ENCODE assay signal across 19 cellular contexts in the genomic region with DNA sequence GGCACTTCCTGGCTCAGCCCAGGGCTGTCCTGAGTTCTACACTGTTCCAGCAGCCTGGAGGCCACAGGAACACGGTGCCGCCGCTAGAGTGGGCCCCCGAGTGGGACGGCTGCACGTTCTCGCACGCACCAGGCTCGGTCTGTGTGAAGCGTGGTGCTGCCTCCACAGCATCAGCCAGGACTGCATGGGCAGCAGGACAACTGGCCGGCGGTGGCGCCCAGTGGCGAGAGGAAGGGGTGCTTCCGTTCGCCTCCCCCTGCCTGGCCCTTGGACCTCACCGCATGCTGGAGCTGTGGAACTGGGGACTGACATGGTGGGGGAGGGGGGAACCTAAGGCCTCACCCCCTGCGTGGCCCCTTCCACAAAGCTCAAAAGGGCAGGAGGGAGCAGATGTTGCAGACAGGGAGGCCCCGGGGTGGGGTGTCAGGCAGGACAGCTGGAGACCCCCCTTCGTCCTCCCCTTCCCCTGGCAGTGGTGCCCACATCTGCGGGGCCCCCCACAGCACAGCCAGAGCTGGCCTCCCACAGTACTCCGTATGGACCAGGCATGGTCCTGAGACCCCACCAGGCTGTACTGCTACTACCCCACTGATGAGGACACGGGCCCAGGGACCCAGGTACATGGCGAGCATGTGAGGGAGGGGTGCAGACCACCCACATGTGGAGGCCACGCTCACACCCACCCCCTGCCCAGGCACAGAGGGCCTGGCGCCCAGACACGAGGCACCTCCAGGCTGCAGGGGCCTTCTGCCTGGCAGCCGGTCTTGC.
"Had no signal": no experiment of that assay in that cellular context is flagged by ENCODE, and none has a peak within 500 bp of the region (broad histone marks: within the 10 kb centered on the region; RNA-seq: fewer than 3 reads in every experiment).

No MANE protein-coding gene starts in this region.

- H3K9me3 ChIP-seq: prostate gland had no signal

- H3K4me3 ChIP-seq: prostate gland had no signal

- H3K4me1 ChIP-seq: prostate gland had no signal

- H3K4me3 Mint-ChIP-seq: activated B cell treated with CpG ODN at 0.5 μM for 24 hours; activated CD4-positive, alpha-beta T cell treated with anti-CD3 and anti-CD28 coated beads, Interleukin-2, amount 10 ng/mL, durations not matched to agents 24 days and 14 days; activated CD8-positive, alpha-beta T cell treated with anti-CD3 and anti-CD28 coated beads, Interleukin-2, amount 10 ng/mL, durations not matched to agents 7 days and 5 days; activated naive CD8-positive, alpha-beta T cell; dendritic cell treated with granulocyte-macrophage colony-stimulating factor and Interleukin-4, amounts not matched to agents 40 ng/mL and 50 ng/mL, for 4 days; memory B cell; nephron; T-helper 2 cell treated with Interferon-gamma antibody and Interleukin-4, amounts not matched to agents 5 μg/mL and 100 μg/mL, for 36 hours had no signal

- H3K27me3 Mint-ChIP-seq: activated B cell treated with CpG ODN at 0.5 μM for 24 hours; activated CD4-positive, alpha-beta T cell treated with anti-CD3 and anti-CD28 coated beads, Interleukin-2, amount 10 ng/mL, durations not matched to agents 24 days and 14 days; activated naive CD8-positive, alpha-beta T cell; dendritic cell treated with granulocyte-macrophage colony-stimulating factor and Interleukin-4, amounts not matched to agents 40 ng/mL and 50 ng/mL, for 4 days; memory B cell had no signal

- H3K27ac ChIP-seq: brain microvascular endothelial cell, prostate gland had no signal

- ATAC-seq: activated CD8-positive, alpha-beta T cell treated with anti-CD3 and anti-CD28 coated beads, Interleukin-2, amount 10 ng/mL, durations not matched to agents 7 days and 5 days had no signal

- H3K27me3 ChIP-seq: brain microvascular endothelial cell had no signal

- H3K36me3 Mint-ChIP-seq: activated naive CD8-positive, alpha-beta T cell had no signal

- H3K9me3 Mint-ChIP-seq: activated B cell treated with CpG ODN at 0.5 μM for 24 hours; activated CD4-positive, alpha-beta T cell treated with anti-CD3 and anti-CD28 coated beads, Interleukin-2, amount 10 ng/mL, durations not matched to agents 24 days and 14 days; dendritic cell treated with granulocyte-macrophage colony-stimulating factor and Interleukin-4, amounts not matched to agents 40 ng/mL and 50 ng/mL, for 4 days; memory B cell; nephron; T-helper 2 cell treated with Interferon-gamma antibody and Interleukin-4, amounts not matched to agents 5 μg/mL and 100 μg/mL, for 36 hours had no signal

- H3K27ac Mint-ChIP-seq: activated B cell treated with CpG ODN at 0.5 μM for 24 hours; activated CD4-positive, alpha-beta T cell treated with anti-CD3 and anti-CD28 coated beads, Interleukin-2, amount 10 ng/mL, durations not matched to agents 24 days and 14 days; activated CD8-positive, alpha-beta T cell treated with anti-CD3 and anti-CD28 coated beads, Interleukin-2, amount 10 ng/mL, durations not matched to agents 7 days and 5 days; activated naive CD8-positive, alpha-beta T cell; dendritic cell treated with granulocyte-macrophage colony-stimulating factor and Interleukin-4, amounts not matched to agents 40 ng/mL and 50 ng/mL, for 4 days; memory B cell; nephron; T-helper 2 cell treated with Interferon-gamma antibody and Interleukin-4, amounts not matched to agents 5 μg/mL and 100 μg/mL, for 36 hours had no signal

- DNase-seq: activated B cell treated with CpG ODN at 0.5 μM for 24 hours; activated CD4-positive, alpha-beta T cell treated with anti-CD3 and anti-CD28 coated beads, Interleukin-2, amount 10 ng/mL, durations not matched to agents 24 days and 14 days; activated CD8-positive, alpha-beta memory T cell treated with anti-CD3 and anti-CD28 coated beads, Interleukin-2, amount 50 U/mL, for 4 hours; activated CD8-positive, alpha-beta T cell treated with anti-CD3 and anti-CD28 coated beads, Interleukin-2, amount 10 ng/mL, durations not matched to agents 7 days and 5 days; activated gamma-delta T cell treated with Interleukin-2 at 50 U/mL for 16 hours; activated T-cell treated with anti-CD3 and anti-CD28 coated beads, Interleukin-2, amount 50 U/mL, for 48 hours; amygdala; brain microvascular endothelial cell; cerebellar nuclear complex; effector memory CD4-positive, alpha-beta T cell; occipital lobe; stimulated activated CD4-positive, alpha-beta T cell treated with anti-CD3 and anti-CD28 coated beads, Interleukin-12 subunit alpha, Interleukin-12 subunit beta, amount 100 ng/mL, for 4 hours; stimulated activated CD4-positive, alpha-beta T cell treated with anti-CD3 and anti-CD28 coated beads, Interleukin-2, amount 100 ng/mL, for 24 hours had no signal

- H3K4me1 Mint-ChIP-seq: activated B cell treated with CpG ODN at 0.5 μM for 24 hours; activated CD4-positive, alpha-beta T cell treated with anti-CD3 and anti-CD28 coated beads, Interleukin-2, amount 10 ng/mL, durations not matched to agents 24 days and 14 days; memory B cell had no signal
